ENCODE assay signal across 17 cellular contexts in the genomic region with DNA sequence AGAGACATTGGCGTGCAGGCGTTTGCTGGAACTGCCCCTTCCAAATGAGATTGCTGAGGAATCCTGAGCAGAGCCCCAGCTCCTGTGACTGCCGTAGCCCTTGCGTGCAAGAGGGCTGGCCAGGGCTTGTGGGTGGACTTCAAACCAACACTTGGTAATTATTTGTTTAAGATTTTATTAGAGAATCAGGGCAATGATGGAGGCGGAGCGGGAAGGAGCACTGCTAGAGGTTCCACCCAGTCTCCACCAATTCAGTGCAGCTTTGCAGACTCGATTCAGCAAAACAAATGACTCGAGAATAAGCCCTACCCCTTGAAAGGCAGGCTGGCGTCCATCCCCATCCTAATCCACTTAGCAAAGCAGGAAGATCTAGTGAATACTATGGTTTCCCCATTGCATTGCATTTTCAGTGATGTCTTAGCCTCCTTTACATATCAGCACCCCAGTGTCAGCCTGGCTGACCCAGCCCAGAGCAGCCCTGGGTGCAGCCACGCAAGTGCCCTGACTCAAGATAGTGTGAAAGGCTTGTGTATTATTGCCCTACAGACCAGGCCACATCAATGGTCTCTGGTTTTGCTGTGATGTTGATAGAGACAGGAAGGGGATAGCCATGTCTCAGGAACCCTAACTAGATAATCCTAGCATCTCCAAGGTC. TPM values are rescaled to one million over a fixed set of nuclear protein-coding genes. Genes with fewer than 3 reads are reported as not detected.
DNase-seq lines count a peak whose midpoint lies in the region; ATAC-seq and TF ChIP-seq lines count a peak whose summit lies in the region.
"Had no signal": no experiment of that assay in that cellular context is flagged by ENCODE, and none has a peak within 500 bp of the region (broad histone marks: within the 10 kb centered on the region; RNA-seq: fewer than 3 reads in every experiment).

No MANE protein-coding gene starts in this region.

- H3K9me3 Mint-ChIP-seq in endodermal cell (no peaks in the 10 kb centered on the region), neural progenitor cell (no peaks in the 10 kb centered on the region)
- H3K9me3 Mint-ChIP-seq: T-cell had no signal

- H3K36me3 ChIP-seq in endodermal cell (ENCODE audit: control insufficient read depth, insufficient read depth, low read length) = no peaks in the 10 kb centered on the region
- H3K36me3 ChIP-seq in neural progenitor cell = no peaks in the 10 kb centered on the region
- H3K36me3 ChIP-seq: vagina had no signal

- H3K27me3 ChIP-seq in endodermal cell (ENCODE audit: control insufficient read depth, insufficient read depth, low read length, poor library complexity, severe bottlenecking) (peaks cover 11% of the 10 kb centered on the region), neural progenitor cell (no peaks in the 10 kb centered on the region)
- H3K27me3 ChIP-seq: vagina had no signal

- H3K4me1 ChIP-seq in endodermal cell (ENCODE audit: control insufficient read depth, insufficient read depth, low read length) (no peaks in the 10 kb centered on the region), neural progenitor cell (peaks cover 28% of the 10 kb centered on the region)

- H3K36me3 Mint-ChIP-seq in endodermal cell (ENCODE audit: low read depth) = no peaks in the 10 kb centered on the region
- no peaks in the 10 kb centered on the region for H3K36me3 Mint-ChIP-seq in neural progenitor cell
- H3K36me3 Mint-ChIP-seq: T-cell had no signal

- H3F3A ChIP-seq in neural progenitor cell (ENCODE audit: low read depth) = peaks cover 10% of the 10 kb centered on the region

- H3K27ac Mint-ChIP-seq in endodermal cell (no peak overlapping the region), neural progenitor cell (no peak overlapping the region)
- H3K27ac Mint-ChIP-seq: T-cell had no signal

- TF ChIP-seq CTCF in C4-2B (conservative IDR thresholded peaks at IDR 0.05) (no peak), endodermal cell (conservative IDR thresholded peaks at IDR 0.05) (no peak), neural progenitor cell (IDR thresholded peaks at IDR 0.05) (no peak)

- peak; percentile 67 for DNase-seq in NCI-H146 (lab: John Stamatoyannopoulos, UW)
- DNase-seq in endodermal cell = no peak
- DNase-seq in neural progenitor cell (ENCODE audit: low spot score) = peak; percentile 73
- no peak for DNase-seq in GDM1 (lab: John Stamatoyannopoulos, UW)
- DNase-seq: activated CD4-positive, alpha-beta T cell treated with anti-CD3 and anti-CD28 coated beads for 1 hour; MM.1S; posterior cingulate gyrus; stimulated activated CD4-positive, alpha-beta T cell treated with anti-CD3 and anti-CD28 coated beads, Interleukin-2, amount 100 ng/mL, for 24 hours; T-cell had no signal

- no peaks in the 10 kb centered on the region for H3K79me2 ChIP-seq in neural progenitor cell (ENCODE audit: low read depth)

- 82 to 89% methylated on average over 9 to 10 of the region's 10 CpGs for WGBS in endodermal cell (ENCODE audit: insufficient coverage in 1 of 2, insufficient read length in 1 of 2), 2 experiments

- H2AFZ ChIP-seq in neural progenitor cell (replicated peaks) = no peak overlapping the region

- peaks cover 12% of the 10 kb centered on the region for H3K4me1 Mint-ChIP-seq in endodermal cell
- H3K4me1 Mint-ChIP-seq in neural progenitor cell = peaks cover 4% of the 10 kb centered on the region
- H3K4me1 Mint-ChIP-seq: T-cell had no signal

- H3K27ac ChIP-seq in C4-2B (peak overlapping the region; percentile 65), endodermal cell (ENCODE audit: low read depth, low read length) (no peak overlapping the region), neural progenitor cell (no peak overlapping the region)
- H3K27ac ChIP-seq: HL-60, vagina had no signal

- H3K9ac ChIP-seq in endodermal cell (ENCODE audit: extremely low read depth, low read length, poor library complexity, severe bottlenecking) (peak overlapping the region; percentile 13), neural progenitor cell (no peak overlapping the region)

- H4K20me1 ChIP-seq in neural progenitor cell (ENCODE audit: low read depth) = no peaks in the 10 kb centered on the region

- H3K4me2 ChIP-seq in neural progenitor cell = peak overlapping the region; percentile 37

- no peak for ATAC-seq in HG03175 (IDR thresholded peaks at IDR 0.05; ENCODE audit: unreplicated experiment)
- no peak for ATAC-seq in GM19324 (IDR thresholded peaks at IDR 0.05; ENCODE audit: low FRiP score, unreplicated experiment)
- ATAC-seq in HG02678 (IDR thresholded peaks at IDR 0.05; ENCODE audit: unreplicated experiment) = no peak
- ATAC-seq: T-cell had no signal

- H3K27me3 Mint-ChIP-seq in endodermal cell (ENCODE audit: insufficient read depth) = peaks cover 2% of the 10 kb centered on the region
- no peaks in the 10 kb centered on the region for H3K27me3 Mint-ChIP-seq in neural progenitor cell (ENCODE audit: insufficient read depth, low read depth)

- no peak overlapping the region for H3K4me3 Mint-ChIP-seq in endodermal cell
- H3K4me3 Mint-ChIP-seq in neural progenitor cell = no peak overlapping the region
- H3K4me3 Mint-ChIP-seq: T-cell had no signal

- H3K9me3 ChIP-seq in endodermal cell (ENCODE audit: control insufficient read depth, low read length) = no peaks in the 10 kb centered on the region
- H3K9me3 ChIP-seq in neural progenitor cell (ENCODE audit: low read depth) = no peaks in the 10 kb centered on the region
- H3K9me3 ChIP-seq: vagina had no signal

- H3K4me3 ChIP-seq in endodermal cell (ENCODE audit: low read length) (no peak overlapping the region), neural progenitor cell (no peak overlapping the region)
- H3K4me3 ChIP-seq: coronary artery, vagina had no signal

RNA-seq across cellular contexts. Expression of a gene that starts 26.0 kb away (rescaled TPM):
- total RNA-seq in endodermal cell = 1 to 10 TPM in 1 of 2 donors, under 1 TPM in 1; 0.62 to 1.7 TPM
- polyA plus RNA-seq in endodermal cell (2013, experiment 1 of 2) = 2.1 TPM
- polyA plus RNA-seq in endodermal cell (2013, experiment 2 of 2) = 2.2 TPM
- 2.4 and 5.3 TPM in 2 replicates for total RNA-seq in neural progenitor cell (ENCODE audit: low replicate concordance)
- total RNA-seq: OCI-LY7 had no signal

RNA-seq across cellular contexts. Expression of a gene that starts 29.1 kb away (rescaled TPM):
- total RNA-seq in endodermal cell (not detected), neural progenitor cell (ENCODE audit: low replicate concordance) (not detected in 2 replicates)
- polyA plus RNA-seq in endodermal cell (2013, experiment 1 of 2) = not detected
- polyA plus RNA-seq in endodermal cell (2013, experiment 2 of 2) = 0.17 TPM

Comparison
In these comparisons a context has a peak if more than half of its experiments do, and no peak if none do; other contexts are left out.
1. DNase-seq: peak in NCI-H146 (single experiment) and neural progenitor cell (single experiment); none in endodermal cell (single experiment) and GDM1 (single experiment).